Comparison of ENCODE assay signal across 9 cellular contexts in the genomic region with DNA sequence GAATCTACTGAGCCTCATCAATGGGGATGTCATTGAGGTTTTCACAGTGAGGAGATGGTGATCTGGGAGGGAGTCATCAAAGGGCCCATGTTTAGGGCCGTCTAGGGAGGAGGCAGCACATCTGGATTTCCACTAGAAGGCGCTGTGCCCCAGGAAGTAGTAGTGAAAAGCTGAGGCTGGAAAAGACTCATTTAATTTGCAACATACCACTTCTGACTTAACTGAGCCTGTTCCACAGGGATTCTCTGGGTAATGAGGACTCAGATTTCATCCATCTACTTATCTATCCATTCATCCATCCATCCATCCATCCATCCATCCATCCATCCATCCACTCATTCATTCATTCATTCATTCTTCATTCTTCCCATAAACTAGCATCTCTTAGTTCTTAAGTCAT. TPM values are rescaled to one million over a fixed set of nuclear protein-coding genes. Genes with fewer than 3 reads are reported as not detected.
DNase-seq lines count a peak whose midpoint lies in the region; TF ChIP-seq lines count a peak whose summit lies in the region.
"Had no signal": no experiment of that assay in that cellular context is flagged by ENCODE, and none has a peak within 500 bp of the region (broad histone marks: within the 10 kb centered on the region; RNA-seq: fewer than 3 reads in every experiment).

No MANE protein-coding gene starts in this region.

- peaks cover 0 to 9% (median 0%) of the 10 kb centered on the region in 3 donors for H3K36me3 Mint-ChIP-seq in immature natural killer cell

- H3K4me1 Mint-ChIP-seq in immature natural killer cell, result no peaks in the 10 kb centered on the region

- H3K4me1 ChIP-seq in Loucy (ENCODE audit: insufficient read depth, low read length, poor library complexity, severe bottlenecking) (peaks cover 14% of the 10 kb centered on the region), adrenal gland (replicated peaks in 1 of 2) (no peaks in the 10 kb centered on the region)

- no peak overlapping the region for H3K4me3 Mint-ChIP-seq in immature natural killer cell

- H3K9ac ChIP-seq in Loucy (ENCODE audit: low read depth, low read length, poor library complexity, severe bottlenecking), result peak overlapping the region; percentile 23
- H3K9ac ChIP-seq: BLaER1 treated with 17β-estradiol and CSF1 and Interleukin-3, amounts not matched to agents 10 nM and 100 nM had no signal

- no peak overlapping the region for H3K4me3 ChIP-seq in Loucy (ENCODE audit: low read length, poor library complexity, severe bottlenecking)
- H3K4me3 ChIP-seq in adrenal gland, result no peak overlapping the region
- H3K4me3 ChIP-seq: BLaER1 treated with 17β-estradiol and CSF1 and Interleukin-3, amounts not matched to agents 10 nM and 100 nM had no signal

- H3K27me3 Mint-ChIP-seq in immature natural killer cell (ENCODE audit: low read depth in 3 of 3), result peaks cover 2 to 8% (median 5%) of the 10 kb centered on the region in 3 donors

- H4K20me1 ChIP-seq in Loucy (ENCODE audit: insufficient read depth, low read length, poor library complexity, severe bottlenecking), result no peaks in the 10 kb centered on the region
- H4K20me1 ChIP-seq: BLaER1 treated with 17β-estradiol and CSF1 and Interleukin-3, amounts not matched to agents 10 nM and 100 nM had no signal

- H3K27me3 ChIP-seq in Loucy (ENCODE audit: insufficient read depth, low read length, poor library complexity, severe bottlenecking) (no peaks in the 10 kb centered on the region), adrenal gland (no peaks in the 10 kb centered on the region)
- H3K27me3 ChIP-seq: BLaER1 treated with 17β-estradiol and CSF1 and Interleukin-3, amounts not matched to agents 10 nM and 100 nM had no signal

- no peaks in the 10 kb centered on the region for H3K79me2 ChIP-seq in Loucy (ENCODE audit: insufficient read depth, low read length)

- peak; percentile 96 for TF ChIP-seq CTCF in Loucy (conservative IDR thresholded peaks at IDR 0.05; ENCODE audit: low read length)
- TF ChIP-seq CTCF in adrenal gland (IDR thresholded peaks at IDR 0.05), result peak; percentile 54 to 74 (median 72)

- H2AFZ ChIP-seq in Loucy (ENCODE audit: low read length), result peak overlapping the region; percentile 78

- H3F3A ChIP-seq in Loucy (ENCODE audit: low read depth), result no peaks in the 10 kb centered on the region

- TF ChIP-seq POLR2A in adrenal gland (IDR thresholded peaks at IDR 0.05), result no peak

- no peaks in the 10 kb centered on the region for H3K36me3 ChIP-seq in Loucy (ENCODE audit: insufficient read depth, low read length)
- H3K36me3 ChIP-seq in adrenal gland (replicated peaks in 1 of 2), result no peaks in the 10 kb centered on the region
- H3K36me3 ChIP-seq: BLaER1 treated with 17β-estradiol and CSF1 and Interleukin-3, amounts not matched to agents 10 nM and 100 nM had no signal

- H3K4me2 ChIP-seq in Loucy (ENCODE audit: low read depth, low read length, poor library complexity, severe bottlenecking), result peak overlapping the region; percentile 50
- H3K4me2 ChIP-seq: BLaER1 treated with 17β-estradiol and CSF1 and Interleukin-3, amounts not matched to agents 10 nM and 100 nM had no signal

- peak overlapping the region in 3 of 5 donors; percentile 46 to 69 (median 61) for H3K27ac ChIP-seq in adrenal gland
- H3K27ac ChIP-seq: BLaER1 treated with 17β-estradiol and CSF1 and Interleukin-3, amounts not matched to agents 10 nM and 100 nM had no signal

- 0 to 15% (median 9%) methylated on average over 2 of the region's 2 CpGs for WGBS in adrenal gland, 4 donors

- DNase-seq in NCI-H187 treated with DMSO at 0.1 percent for 48 hours (lab: John Stamatoyannopoulos, UW) (peak; percentile 5), NCI-H187 (lab: John Stamatoyannopoulos, UW) (no peak), SK-N-DZ (ENCODE audit: low spot score) (peak; percentile 80), adrenal gland (peak; percentile 42 to 78 (median 66)), immature natural killer cell (peak; percentile 42 to 54 (median 42)), cerebellar nuclear complex (lab: John Stamatoyannopoulos, UW) (no peak)
- peak; percentile 51 for DNase-seq in stimulated activated CD4-positive, alpha-beta T cell treated with anti-CD3 and anti-CD28 coated beads, Interleukin-4, amount 100 ng/mL, for 1 hour

- H3K27ac Mint-ChIP-seq in immature natural killer cell, result peak overlapping the region in 1 of 6 donors; percentile 54

- no peaks in the 10 kb centered on the region for H3K9me2 ChIP-seq in Loucy (replicated peaks; ENCODE audit: low read depth, low read length)

- no peaks in the 10 kb centered on the region for H3K9me3 ChIP-seq in Loucy (ENCODE audit: insufficient read depth, low read depth, low read length)
- H3K9me3 ChIP-seq in adrenal gland (replicated peaks in 1 of 3), result no peaks in the 10 kb centered on the region
- H3K9me3 ChIP-seq: BLaER1 treated with 17β-estradiol and CSF1 and Interleukin-3, amounts not matched to agents 10 nM and 100 nM had no signal

- intact Hi-C loops in adrenal gland (cut with DNase I), result no loop called here

- H3K9me3 Mint-ChIP-seq in immature natural killer cell, result no peaks in the 10 kb centered on the region

RNA-seq across cellular contexts. Expression of a gene that starts 17.4 kb away (rescaled TPM):
- 41.2 and 47.5 TPM in 2 replicates for polyA plus RNA-seq in SK-N-DZ (2014; cell fraction: cytosol; rRNA removed)
- 27.6 and 31.7 TPM in 2 replicates for polyA plus RNA-seq in SK-N-DZ (2014; cell fraction: nucleus; rRNA removed)
- total RNA-seq in adrenal gland, result 10 to 100 TPM; 10.6 to 23.4 (median 17.3) TPM
- polyA plus RNA-seq in adrenal gland (10 to 100 TPM in 2 of 3 donors, 1 to 10 TPM in 1; 5.7 to 30.0 (median 19.2) TPM), immature natural killer cell (1 to 10 TPM in 2 of 3 donors, under 1 TPM in 1; 0.76 to 2.0 (median 1.9) TPM)

RNA-seq across cellular contexts. Expression of a gene that starts 46.8 kb away (rescaled TPM):
- 0.02 TPM in 1 of 2 replicates, not detected in the other for polyA plus RNA-seq in SK-N-DZ (2014; cell fraction: cytosol; rRNA removed)
- polyA plus RNA-seq in SK-N-DZ (2014; cell fraction: nucleus; rRNA removed), result not detected in 2 replicates
- under 1 TPM in 4 of 8 donors, not detected in 4; 0.04 to 0.37 (median 0.17) TPM for total RNA-seq in adrenal gland
- polyA plus RNA-seq in adrenal gland (under 1 TPM in 1 of 3 donors, not detected in 2; 0.03 TPM), immature natural killer cell (not detected)

Comparison
In these comparisons a context has a peak if more than half of its experiments do, and no peak if none do; other contexts are left out.
1. DNase-seq: peak in NCI-H187 treated with DMSO at 0.1 percent for 48 hours (single experiment), SK-N-DZ (single experiment), adrenal gland (7 of 7), immature natural killer cell (3 of 3) and stimulated activated CD4-positive, alpha-beta T cell treated with anti-CD3 and anti-CD28 coated beads, Interleukin-4, amount 100 ng/mL, for 1 hour (single experiment); none in NCI-H187 (0 of 2) and cerebellar nuclear complex (0 of 2).